ENCODE assay signal across 16 cellular contexts in genomic region chr2:68438455-68439303, GRCh38. TPM values are rescaled to one million over a fixed set of nuclear protein-coding genes. Genes with fewer than 3 reads are reported as not detected.
DNase-seq lines count a peak whose midpoint lies in the region; ATAC-seq and TF ChIP-seq lines count a peak whose summit lies in the region.
"Had no signal": no experiment of that assay in that cellular context is flagged by ENCODE, and none has a peak within 500 bp of the region (broad histone marks: within the 10 kb centered on the region; RNA-seq: fewer than 3 reads in every experiment).

No MANE protein-coding gene starts in this region.

- no peaks in the 10 kb centered on the region for H3K36me3 ChIP-seq in heart right ventricle

- peak overlapping the region in 1 of 2 donors; percentile 82 for H3K4me3 Mint-ChIP-seq in effector memory CD8-positive, alpha-beta T cell
- H3K4me3 Mint-ChIP-seq in activated naive CD8-positive, alpha-beta T cell treated with anti-CD3 and anti-CD28 coated beads for 36 hours: no peak overlapping the region
- H3K4me3 Mint-ChIP-seq: activated T-helper 1 cell treated with anti-CD3 and anti-CD28 coated beads, Interleukin-12 subunit alpha, Interleukin-12 subunit beta, Interleukin-2, Interleukin-4 antibody, amounts not matched to agents 30 ng/mL and 10 ng/mL and 1 ng/mL, durations not matched to agents 14 hours and 24 hours and 36 hours had no signal

- no peaks in the 10 kb centered on the region for H3K9me3 Mint-ChIP-seq in effector memory CD8-positive, alpha-beta T cell
- H3K9me3 Mint-ChIP-seq in activated naive CD8-positive, alpha-beta T cell treated with anti-CD3 and anti-CD28 coated beads for 36 hours: no peaks in the 10 kb centered on the region
- H3K9me3 Mint-ChIP-seq: activated T-helper 1 cell treated with anti-CD3 and anti-CD28 coated beads, Interleukin-12 subunit alpha, Interleukin-12 subunit beta, Interleukin-2, Interleukin-4 antibody, amounts not matched to agents 30 ng/mL and 10 ng/mL and 1 ng/mL, durations not matched to agents 14 hours and 24 hours and 36 hours had no signal

- H3K4me1 Mint-ChIP-seq in effector memory CD8-positive, alpha-beta T cell (ENCODE audit: low read depth in 2 of 2): peaks cover 28 to 46% of the 10 kb centered on the region in 2 donors
- H3K4me1 Mint-ChIP-seq in activated naive CD8-positive, alpha-beta T cell treated with anti-CD3 and anti-CD28 coated beads for 36 hours: peaks cover 14% of the 10 kb centered on the region

- H3K9me3 ChIP-seq in heart right ventricle: no peaks in the 10 kb centered on the region
- H3K9me3 ChIP-seq: testis had no signal

- H3K27ac Mint-ChIP-seq in effector memory CD8-positive, alpha-beta T cell: peak overlapping the region; percentile 64 to 99
- no peak overlapping the region for H3K27ac Mint-ChIP-seq in activated naive CD8-positive, alpha-beta T cell treated with anti-CD3 and anti-CD28 coated beads for 36 hours
- H3K27ac Mint-ChIP-seq: activated T-helper 1 cell treated with anti-CD3 and anti-CD28 coated beads, Interleukin-12 subunit alpha, Interleukin-12 subunit beta, Interleukin-2, Interleukin-4 antibody, amounts not matched to agents 30 ng/mL and 10 ng/mL and 1 ng/mL, durations not matched to agents 14 hours and 24 hours and 36 hours had no signal

- ATAC-seq in left cardiac atrium (no peak), heart right ventricle (no peak)
- no peak for ATAC-seq in effector memory CD8-positive, alpha-beta T cell (replicated peaks)

- H3K4me3 ChIP-seq in heart right ventricle: no peak overlapping the region
- H3K4me3 ChIP-seq: testis had no signal

- peak overlapping the region in 1 of 10 donors; percentile 3 for H3K27ac ChIP-seq in heart right ventricle
- H3K27ac ChIP-seq: parathyroid adenoma, testis had no signal

- DNase-seq in left cardiac atrium: peak; percentile 30
- no peak for DNase-seq in heart right ventricle
- DNase-seq in NOMO-1 treated with dmso at 0.1 percent for 144 hours (lab: John Stamatoyannopoulos, UW; ENCODE audit: unreplicated experiment): peak; percentile 24
- no peak for DNase-seq in effector memory CD8-positive, alpha-beta T cell
- no peak for DNase-seq in activated naive CD8-positive, alpha-beta T cell treated with anti-CD3 and anti-CD28 coated beads for 36 hours
- DNase-seq in activated naive CD4-positive, alpha-beta T cell treated with anti-CD3 and anti-CD28 coated beads, Interleukin-2, amount 50 U/mL, for 16 hours: no peak
- no peak for DNase-seq in activated gamma-delta T cell (lab: John Stamatoyannopoulos, UW)
- no peak for DNase-seq in NCI-H345 (lab: John Stamatoyannopoulos, UW)
- DNase-seq: activated CD4-positive, alpha-beta T cell treated with anti-CD3 and anti-CD28 coated beads for 4 hours; Calu3; GOT3; NCI-H2171; stimulated activated CD4-positive, alpha-beta T cell treated with anti-CD3 and anti-CD28 coated beads, Interleukin-12 subunit alpha, Interleukin-12 subunit beta, amount 100 ng/mL, for 4 hours; testis had no signal

- H3K36me3 Mint-ChIP-seq in effector memory CD8-positive, alpha-beta T cell (ENCODE audit: insufficient read depth): peaks cover 6% of the 10 kb centered on the region
- H3K36me3 Mint-ChIP-seq in activated naive CD8-positive, alpha-beta T cell treated with anti-CD3 and anti-CD28 coated beads for 36 hours: no peaks in the 10 kb centered on the region

- no peak for TF ChIP-seq CTCF in heart right ventricle (IDR thresholded peaks at IDR 0.05)

- peaks cover 8 to 47% (median 27%) of the 10 kb centered on the region in 9 donors for H3K4me1 ChIP-seq in heart right ventricle

- WGBS in heart right ventricle, 2 donors: 64 to 75% methylated on average over 7 of the region's 7 CpGs

- intact Hi-C loops in left cardiac atrium (cut with DNase I) (loop anchor here in 1 of 2 donors (5.0 kb wide), 1 partner anchor 71 kb away; the partner anchor contains the start of gene PLEK), heart right ventricle (cut with DNase I) (loop anchor here in 4 of 10 donors (2.0 to 10.0 kb wide), 3 partner anchors 74 to 314 kb away; partner anchors contain the start of gene PLEK (in 2 of the 4))

- no peaks in the 10 kb centered on the region for H3K27me3 ChIP-seq in heart right ventricle
- H3K27me3 ChIP-seq: testis had no signal

- H3K27me3 Mint-ChIP-seq in effector memory CD8-positive, alpha-beta T cell: no peaks in the 10 kb centered on the region
- peaks cover 4% of the 10 kb centered on the region for H3K27me3 Mint-ChIP-seq in activated naive CD8-positive, alpha-beta T cell treated with anti-CD3 and anti-CD28 coated beads for 36 hours

RNA-seq across cellular contexts. Expression of gene FBXO48, which starts 28.4 kb away (rescaled TPM):
- total RNA-seq in left cardiac atrium (1 to 10 TPM in 1 of 2 donors, under 1 TPM in 1; 0.60 to 1.4 TPM), heart right ventricle (1 to 10 TPM in 4 of 10 donors, under 1 TPM in 6; 0.27 to 1.2 (median 0.97) TPM)
- polyA plus RNA-seq in heart right ventricle: under 1 TPM; 0.30 to 0.51 TPM
- 1 to 10 TPM; 1.5 to 1.7 TPM for total RNA-seq in activated naive CD8-positive, alpha-beta T cell treated with anti-CD3 and anti-CD28 coated beads for 36 hours

RNA-seq across cellular contexts. Expression of gene APLF, which starts 28.7 kb away (rescaled TPM):
- total RNA-seq in left cardiac atrium (1 to 10 TPM; 4.6 to 5.5 TPM), heart right ventricle (1 to 10 TPM; 3.4 to 6.5 (median 5.1) TPM)
- polyA plus RNA-seq in heart right ventricle: 1 to 10 TPM in 1 of 2 donors, under 1 TPM in 1; 0.38 to 1.8 TPM
- total RNA-seq in activated naive CD8-positive, alpha-beta T cell treated with anti-CD3 and anti-CD28 coated beads for 36 hours: 1 to 10 TPM; 2.4 to 2.7 TPM

Comparison
In these comparisons a context has a peak if more than half of its experiments do, and no peak if none do; other contexts are left out.
1. DNase-seq: peak in left cardiac atrium (single experiment) and NOMO-1 treated with dmso at 0.1 percent for 144 hours (single experiment); none in heart right ventricle (0 of 2), effector memory CD8-positive, alpha-beta T cell (0 of 3), activated naive CD8-positive, alpha-beta T cell treated with anti-CD3 and anti-CD28 coated beads for 36 hours (single experiment), activated naive CD4-positive, alpha-beta T cell treated with anti-CD3 and anti-CD28 coated beads, Interleukin-2, amount 50 U/mL, for 16 hours (single experiment), activated gamma-delta T cell (single experiment) and NCI-H345 (single experiment).